In genomic region chr1:146036241-146036989, GRCh38 we compare ENCODE assay signal across 1 cellular context.
TF ChIP-seq lines count a peak whose summit lies in the region.

No MANE protein-coding gene starts in this region.

TF ChIP-seq in GM23338, 12 proteins besides CTCF, POLR2A, EP300 and RAD21 (continued from another document):
- TF ChIP-seq REST (IDR thresholded peaks at IDR 0.05; ENCODE audit: unreplicated experiment), result no peak
